In genomic region chrX:9957743-9958142, GRCh38 we compare ENCODE assay signal across 17 cellular contexts. TPM values are rescaled to one million over a fixed set of nuclear protein-coding genes. Genes with fewer than 3 reads are reported as not detected.
"Had no signal": no experiment of that assay in that cellular context is flagged by ENCODE, and none has a peak within 500 bp of the region (broad histone marks: within the 10 kb centered on the region; RNA-seq: fewer than 3 reads in every experiment).

No MANE protein-coding gene starts in this region.

- H3K4me3 ChIP-seq: hepatocyte, ovary had no signal

- FAIRE-seq: astrocyte, bronchial epithelial cell had no signal

- H3K36me3 Mint-ChIP-seq: activated naive CD4-positive, alpha-beta T cell treated with anti-CD3 and anti-CD28 coated beads, Interleukin-2, amount 10 ng/mL, durations not matched to agents 7 days and 5 days; naive B cell had no signal

- H3K4me1 Mint-ChIP-seq: activated naive CD4-positive, alpha-beta T cell treated with anti-CD3 and anti-CD28 coated beads, Interleukin-2, amount 10 ng/mL, durations not matched to agents 7 days and 5 days had no signal

- ATAC-seq: left lobe of liver had no signal

- H3K27me3 ChIP-seq: hepatocyte, ovary had no signal

- H3K9me3 Mint-ChIP-seq: activated naive CD4-positive, alpha-beta T cell treated with anti-CD3 and anti-CD28 coated beads, Interleukin-2, amount 10 ng/mL, durations not matched to agents 7 days and 5 days; activated T-helper 2 cell treated with anti-CD3 and anti-CD28 coated beads, Interferon-gamma antibody, Interleukin-2, Interleukin-4, amounts not matched to agents 10 μg/mL and 5 μg/mL and 100 μg/mL, durations not matched to agents 14 hours and 24 hours and 36 hours had no signal

- H3K4me2 ChIP-seq: hepatocyte had no signal

- H3K36me3 ChIP-seq: ovary, WERI-Rb-1 had no signal

- H3K27ac Mint-ChIP-seq: activated naive CD4-positive, alpha-beta T cell treated with anti-CD3 and anti-CD28 coated beads, Interleukin-2, amount 10 ng/mL, durations not matched to agents 7 days and 5 days; activated T-helper 2 cell treated with anti-CD3 and anti-CD28 coated beads, Interferon-gamma antibody, Interleukin-2, Interleukin-4, amounts not matched to agents 10 μg/mL and 5 μg/mL and 100 μg/mL, durations not matched to agents 14 hours and 24 hours and 36 hours had no signal

- DNase-seq: activated CD4-positive, alpha-beta T cell treated with anti-CD3 and anti-CD28 coated beads, Interleukin-2, amount 50 U/mL, for 48 hours; activated naive CD4-positive, alpha-beta T cell treated with anti-CD3 and anti-CD28 coated beads, Interleukin-2, amount 10 ng/mL, durations not matched to agents 7 days and 5 days; activated T-cell treated with anti-CD3 and anti-CD28 coated beads, Interleukin-2, amount 50 U/mL, for 1 hour; islet precursor cell; ovary; stimulated activated CD4-positive, alpha-beta T cell treated with anti-CD3 and anti-CD28 coated beads, Interleukin-12 subunit alpha, Interleukin-12 subunit beta, amount 100 ng/mL, for 4 hours; stimulated activated CD4-positive, alpha-beta T cell treated with anti-CD3 and anti-CD28 coated beads, Interleukin-2, amount 100 ng/mL, for 24 hours; WERI-Rb-1 had no signal

- H3K79me2 ChIP-seq: hepatocyte had no signal

- H2AFZ ChIP-seq: hepatocyte had no signal

- H3K4me3 Mint-ChIP-seq: activated naive CD4-positive, alpha-beta T cell treated with anti-CD3 and anti-CD28 coated beads, Interleukin-2, amount 10 ng/mL, durations not matched to agents 7 days and 5 days had no signal

- H3K27ac ChIP-seq: hepatocyte, ovary, WERI-Rb-1 had no signal

RNA-seq across cellular contexts. Expression of gene CLDN34, which starts 9.4 kb away (rescaled TPM):
- total RNA-seq: activated T-helper 2 cell treated with anti-CD3 and anti-CD28 coated beads, Interferon-gamma antibody, Interleukin-2, Interleukin-4, amounts not matched to agents 10 μg/mL and 5 μg/mL and 100 μg/mL, durations not matched to agents 14 hours and 24 hours and 36 hours; bronchial epithelial cell; dermis microvascular lymphatic vessel endothelial cell; hepatocyte; mononuclear cell had no signal
- polyA plus RNA-seq: hepatocyte, urinary bladder had no signal
